Comparison of ENCODE assay signal across 8 cellular contexts in the genomic region with DNA sequence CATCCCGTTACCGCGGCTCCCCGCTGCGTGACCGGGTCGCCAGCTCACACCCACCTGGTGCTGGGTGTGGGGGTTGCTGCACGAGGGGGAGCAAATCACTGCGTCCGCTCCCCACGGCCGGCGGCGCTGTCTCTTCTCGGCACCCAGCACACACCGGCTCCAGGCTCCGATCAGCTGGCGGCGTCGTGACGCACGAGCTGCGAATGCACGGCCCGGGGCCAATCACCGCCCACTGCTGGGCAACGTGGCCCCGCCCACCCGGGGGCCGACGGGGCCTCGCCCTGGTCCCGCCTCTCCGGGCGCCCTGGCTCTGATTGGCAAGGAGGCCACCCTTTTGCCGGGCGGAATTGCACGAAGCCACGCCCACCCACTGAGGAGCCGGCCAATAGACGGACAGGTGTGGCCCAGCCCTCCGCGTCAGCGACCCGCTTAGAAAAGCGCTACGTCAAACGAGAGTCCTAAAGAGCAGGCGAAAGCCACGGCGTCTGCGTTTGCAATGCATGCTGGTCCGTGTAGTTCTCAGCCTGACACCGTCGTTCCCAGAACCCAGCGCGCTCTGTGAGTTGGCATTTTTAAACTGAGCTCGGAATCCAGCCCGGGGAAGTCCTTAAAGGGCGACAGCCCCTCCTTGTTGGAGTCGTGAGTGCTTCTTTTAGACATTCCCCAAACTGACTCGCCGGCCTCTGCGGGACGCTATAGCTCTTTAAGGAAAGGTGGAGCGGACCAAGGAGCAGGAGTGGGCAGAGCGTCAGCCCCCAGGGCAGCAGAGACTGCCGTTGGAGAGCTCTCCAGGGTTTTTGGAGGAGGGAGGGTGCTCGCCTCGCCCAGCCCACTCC. TPM values are rescaled to one million over a fixed set of nuclear protein-coding genes. Genes with fewer than 3 reads are reported as not detected.
DNase-seq lines count a peak whose midpoint lies in the region; ATAC-seq and TF ChIP-seq lines count a peak whose summit lies in the region.

No MANE protein-coding gene starts in this region.

- H3K4me3 ChIP-seq in PC-3 (ENCODE audit: low read length) (peak overlapping the region; percentile 81), esophagus (ENCODE audit: low read depth in 1 of 2, low read length in 2 of 2) (peak overlapping the region; percentile 71 to 84), mucosa of stomach (ENCODE audit: low read length) (peak overlapping the region; percentile 87)

- H3K4me3 Mint-ChIP-seq in activated T-cell treated with anti-CD3 and anti-CD28 coated beads, Interleukin-2, amount 50 U/mL, for 4 hours, result peak overlapping the region; percentile 93

- DNase-seq in DMS153 (lab: John Stamatoyannopoulos, UW) (peak; percentile 97), PC-3 (peak; percentile 99)
- peak; percentile 100 for DNase-seq in activated T-cell treated with anti-CD3 and anti-CD28 coated beads, Interleukin-2, amount 50 U/mL, for 4 hours
- peak; percentile 99 for DNase-seq in stimulated activated CD8-positive, alpha-beta memory T cell treated with anti-CD3 and anti-CD28 coated beads, Interleukin-7, amount 100 ng/mL, for 1 hour (ENCODE audit: low read depth in 2 of 2)

- peaks cover 5% of the 10 kb centered on the region for H3K36me3 Mint-ChIP-seq in activated T-cell treated with anti-CD3 and anti-CD28 coated beads, Interleukin-2, amount 50 U/mL, for 4 hours (ENCODE audit: insufficient read depth)

- H4K20me1 ChIP-seq in PC-3 (ENCODE audit: low read length), result peaks cover 35% of the 10 kb centered on the region

- CTCF ChIA-PET in PC-3 (lab: Charles Lee), result interaction anchor here (0.6 to 2.0 kb wide), 5 partner anchors 47 to 327 kb away, joined by 3 to 15 read pairs (median 5); no protein-coding TSS in a partner anchor

- ATAC-seq in GM21576 (IDR thresholded peaks at IDR 0.05; ENCODE audit: unreplicated experiment) (peak; percentile 73), PC-3 (peak; percentile 70)
- ATAC-seq in activated T-cell treated with anti-CD3 and anti-CD28 coated beads, Interleukin-2, amount 50 U/mL, for 4 hours, result peak; percentile 87 to 88

- H3K9me3 ChIP-seq in PC-3 (ENCODE audit: low read length) (no peaks in the 10 kb centered on the region), esophagus (ENCODE audit: control insufficient read depth in 2 of 2, insufficient read depth in 1 of 2, low read depth in 1 of 2, low read length in 1 of 2) (no peaks in the 10 kb centered on the region), mucosa of stomach (ENCODE audit: control insufficient read depth, low read length) (no peaks in the 10 kb centered on the region)

- H3K27me3 ChIP-seq in PC-3 (ENCODE audit: low read length), result no peaks in the 10 kb centered on the region
- no peaks in the 10 kb centered on the region for H3K27me3 ChIP-seq in esophagus (ENCODE audit: control insufficient read depth in 1 of 2, insufficient read depth in 2 of 2, low read length in 2 of 2)
- no peaks in the 10 kb centered on the region for H3K27me3 ChIP-seq in mucosa of stomach (ENCODE audit: control insufficient read depth, insufficient read depth, low read length)

- H3K9ac ChIP-seq in PC-3 (ENCODE audit: low read length) (peak overlapping the region; percentile 99), mucosa of stomach (ENCODE audit: low read length) (peak overlapping the region; percentile 94)

- H2AFZ ChIP-seq in PC-3 (ENCODE audit: low read length), result peak overlapping the region; percentile 56

- no peak for TF ChIP-seq RAD21 in Ishikawa (IDR thresholded peaks at IDR 0.05; ENCODE audit: low read depth)

- peaks cover 28% of the 10 kb centered on the region for H3K4me1 Mint-ChIP-seq in activated T-cell treated with anti-CD3 and anti-CD28 coated beads, Interleukin-2, amount 50 U/mL, for 4 hours (ENCODE audit: low read depth)

- TSS peak; percentile 28 for BruUV-seq in PC-3 (replicated peaks; lab: Mats Ljungman, UMichigan)

- H3K79me2 ChIP-seq in PC-3 (ENCODE audit: low read length), result peaks cover 46% of the 10 kb centered on the region

- peak overlapping the region; percentile 100 for H3K27ac ChIP-seq in PC-3 (ENCODE audit: low read length)
- H3K27ac ChIP-seq in esophagus (ENCODE audit: low read depth in 2 of 2, low read length in 1 of 2), result peak overlapping the region; percentile 97 to 100

- intact Hi-C loops in PC-3 (cut with micrococcal nuclease), result loop anchor here (2.0 kb wide), 1 partner anchor 67 kb away; a partner anchor contains a TSS

- WGBS in esophagus, 2 donors, result 0 to 1% methylated on average over 68 to 70 of the region's 70 CpGs

- H3K27me3 Mint-ChIP-seq in activated T-cell treated with anti-CD3 and anti-CD28 coated beads, Interleukin-2, amount 50 U/mL, for 4 hours (ENCODE audit: low read depth), result no peaks in the 10 kb centered on the region

- no peaks in the 10 kb centered on the region for H3K9me3 Mint-ChIP-seq in activated T-cell treated with anti-CD3 and anti-CD28 coated beads, Interleukin-2, amount 50 U/mL, for 4 hours

- POLR2A ChIA-PET in PC-3 (lab: Charles Lee; ENCODE audit: unreplicated experiment), result interaction anchor here (0.6 to 1.6 kb wide), 5 partner anchors 63 to 146 kb away, joined by 3 to 18 read pairs (median 5); a partner anchor contains a TSS

- TF ChIP-seq CTCF in PC-3 (conservative IDR thresholded peaks at IDR 0.05; ENCODE audit: low read depth, low read length), result no peak

- no peak for TF ChIP-seq EP300 in Ishikawa (IDR thresholded peaks at IDR 0.05; ENCODE audit: borderline replicate concordance)

- no peaks in the 10 kb centered on the region for H3K9me2 ChIP-seq in PC-3 (replicated peaks; ENCODE audit: low read length)

- H3K4me1 ChIP-seq in PC-3 (ENCODE audit: insufficient read depth, low read length) (peaks cover 33% of the 10 kb centered on the region), esophagus (ENCODE audit: control insufficient read depth in 2 of 2, insufficient read depth in 2 of 2, low read length in 1 of 2) (peaks cover 3 to 5% of the 10 kb centered on the region in 2 donors), mucosa of stomach (ENCODE audit: control insufficient read depth, insufficient read depth, low read length) (peaks cover 53% of the 10 kb centered on the region)

- H3K36me3 ChIP-seq in PC-3 (ENCODE audit: low read depth, low read length) (peaks cover 21% of the 10 kb centered on the region), esophagus (ENCODE audit: control insufficient read depth in 2 of 2, insufficient read depth in 2 of 2, low read length in 1 of 2) (peaks cover 6 to 10% of the 10 kb centered on the region in 2 donors), mucosa of stomach (ENCODE audit: control insufficient read depth, insufficient read depth, low read length) (peaks cover 16% of the 10 kb centered on the region)

- peak overlapping the region; percentile 100 for H3K4me2 ChIP-seq in PC-3 (ENCODE audit: low read length)

- peaks cover 9% of the 10 kb centered on the region for H3F3A ChIP-seq in PC-3 (ENCODE audit: low read length, unreplicated experiment)

TF ChIP-seq in Ishikawa, 13 proteins besides CTCF, POLR2A, EP300 and RAD21 (continues in another document):
- TF ChIP-seq EGR1 (IDR thresholded peaks at IDR 0.05) (0 out of 2 replicates have a peak, but pooled peaks have one; percentile 20), CREB1 (IDR thresholded peaks at IDR 0.05; ENCODE audit: low read depth) (peak; percentile 93), TCF12 (IDR thresholded peaks at IDR 0.05; ENCODE audit: low read depth) (peak; percentile 52; the same call in 1 of the 2 replicates), ZBTB7A (IDR thresholded peaks at IDR 0.05; ENCODE audit: low read depth) (no peak), CEBPB (IDR thresholded peaks at IDR 0.05) (no peak), NFIC (IDR thresholded peaks at IDR 0.05) (no peak), TAF1 (IDR thresholded peaks at IDR 0.05; ENCODE audit: low read depth) (peak; percentile 92), YY1 (IDR thresholded peaks at IDR 0.05; ENCODE audit: low read depth) (0 out of 2 replicates have a peak, but pooled peaks have one; percentile 22)
- TF ChIP-seq, protein P1, sequence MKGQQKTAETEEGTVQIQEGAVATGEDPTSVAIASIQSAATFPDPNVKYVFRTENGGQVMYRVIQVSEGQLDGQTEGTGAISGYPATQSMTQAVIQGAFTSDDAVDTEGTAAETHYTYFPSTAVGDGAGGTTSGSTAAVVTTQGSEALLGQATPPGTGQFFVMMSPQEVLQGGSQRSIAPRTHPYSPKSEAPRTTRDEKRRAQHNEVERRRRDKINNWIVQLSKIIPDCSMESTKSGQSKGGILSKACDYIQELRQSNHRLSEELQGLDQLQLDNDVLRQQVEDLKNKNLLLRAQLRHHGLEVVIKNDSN (IDR thresholded peaks at IDR 0.05), result peak; percentile 76

RNA-seq across cellular contexts. Expression of a gene that starts 6.1 kb away (rescaled TPM):
- 0.63 and 0.77 TPM in 2 replicates for total RNA-seq in PC-3 (2014; rRNA removed)
- total RNA-seq in activated T-cell treated with anti-CD3 and anti-CD28 coated beads, Interleukin-2, amount 50 U/mL, for 4 hours, result under 1 TPM; 0.08 to 0.19 (median 0.13) TPM
- 1 to 10 TPM; 3.6 to 3.8 TPM for polyA plus RNA-seq in esophagus

RNA-seq across cellular contexts. Expression of a gene that starts 8.2 kb away (rescaled TPM):
- 14.6 and 16.4 TPM in 2 replicates for total RNA-seq in PC-3 (2014; rRNA removed)
- 10 to 100 TPM; 21.1 to 24.0 (median 21.5) TPM for total RNA-seq in activated T-cell treated with anti-CD3 and anti-CD28 coated beads, Interleukin-2, amount 50 U/mL, for 4 hours
- 10 to 100 TPM in 1 of 2 donors, 1 to 10 TPM in 1; 8.5 to 10.7 TPM for polyA plus RNA-seq in esophagus

RNA-seq across cellular contexts. Expression of a gene that starts 26.4 kb away (rescaled TPM):
- 2.2 and 2.5 TPM in 2 replicates for total RNA-seq in PC-3 (2014; rRNA removed)
- under 1 TPM; 0.45 to 0.60 (median 0.56) TPM for total RNA-seq in activated T-cell treated with anti-CD3 and anti-CD28 coated beads, Interleukin-2, amount 50 U/mL, for 4 hours
- polyA plus RNA-seq in esophagus, result 1 to 10 TPM; 1.9 to 2.9 TPM

RNA-seq across cellular contexts. Expression of a gene that starts 31.6 kb away (rescaled TPM):
- 103 and 126 TPM in 2 replicates for total RNA-seq in PC-3 (2014; rRNA removed)
- 100 to 1,000 TPM; 506 to 585 (median 522) TPM for total RNA-seq in activated T-cell treated with anti-CD3 and anti-CD28 coated beads, Interleukin-2, amount 50 U/mL, for 4 hours
- polyA plus RNA-seq in esophagus, result 10 to 100 TPM; 74.5 to 82.1 TPM

RNA-seq across cellular contexts. Expression of a gene that starts 45.6 kb away (rescaled TPM):
- 1.7 TPM in 1 of 2 replicates, not detected in the other for total RNA-seq in PC-3 (2014; rRNA removed)
- total RNA-seq in activated T-cell treated with anti-CD3 and anti-CD28 coated beads, Interleukin-2, amount 50 U/mL, for 4 hours, result 1 to 10 TPM; 1.1 to 1.3 (median 1.3) TPM
- 10 to 100 TPM; 49.0 to 56.7 TPM for polyA plus RNA-seq in esophagus

Comparison
In these comparisons a context has a peak if more than half of its experiments do, and no peak if none do; other contexts are left out.
1. Peak in every context shown above with its lines: DNase-seq, ATAC-seq, H3K4me3 ChIP-seq and H3K27ac ChIP-seq.